In the genomic region with DNA sequence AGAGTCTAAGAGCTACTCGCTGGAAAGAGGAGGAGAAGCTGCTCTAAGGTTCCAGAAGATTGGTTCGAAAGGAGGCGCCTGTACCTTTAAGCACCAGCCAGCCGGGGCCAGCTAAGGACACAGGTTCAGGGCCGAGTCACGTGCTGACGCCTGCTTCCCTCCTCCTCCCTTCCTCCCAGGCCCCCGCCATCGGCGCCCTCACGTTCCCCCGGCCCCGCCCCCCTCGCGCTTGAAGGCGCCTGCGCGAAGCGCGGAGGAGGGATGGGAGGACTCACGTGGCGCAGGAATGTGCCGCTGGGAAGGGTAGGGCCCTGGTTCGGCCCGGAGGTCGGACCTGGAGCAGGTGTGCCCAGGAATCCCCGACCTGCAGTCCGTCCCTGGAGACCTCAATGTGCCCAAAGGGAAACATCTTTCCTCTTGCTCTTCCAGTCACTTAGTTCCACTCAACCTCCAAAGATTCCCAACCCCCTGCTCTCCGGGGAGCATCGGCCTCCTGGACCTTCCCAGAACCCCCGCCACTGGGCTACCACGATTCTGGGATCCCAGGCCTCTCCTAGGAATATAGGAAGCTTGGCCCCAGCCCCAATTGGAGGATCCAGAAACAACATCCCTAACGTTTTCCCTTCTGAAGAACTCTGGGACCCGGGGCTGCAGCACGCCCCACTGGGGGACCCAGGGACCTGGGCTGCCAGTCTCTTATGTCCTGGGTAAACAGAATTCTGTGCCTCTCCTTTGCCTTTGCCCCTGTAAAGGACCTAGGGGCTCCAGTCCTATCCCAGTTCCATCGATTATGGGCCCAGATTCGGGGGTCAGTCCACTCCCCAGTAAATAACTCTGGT, we compare ENCODE assay signal across 1 cellular context.
TF ChIP-seq lines count a peak whose summit lies in the region.

No MANE protein-coding gene starts in this region.

TF ChIP-seq in HepG2, 621 proteins besides CTCF, POLR2A, EP300 and RAD21 (continued from another document and continues in another):
- no peak for TF ChIP-seq ZNF333 (CRISPR knock-in tag; IDR thresholded peaks at IDR 0.05; ENCODE audit: borderline replicate concordance)
- 0 out of 2 replicates have a peak, but pooled peaks have one; percentile 30 for TF ChIP-seq SNAPC2 (CRISPR knock-in tag; IDR thresholded peaks at IDR 0.05)
- no peak; the same call in 1 of the 2 replicates for TF ChIP-seq ZSCAN9 (CRISPR knock-in tag; IDR thresholded peaks at IDR 0.05; ENCODE audit: borderline replicate concordance)
- no peak for TF ChIP-seq ZNF724P (CRISPR knock-in tag; IDR thresholded peaks at IDR 0.05; ENCODE audit: borderline replicate concordance)
- no peak for TF ChIP-seq ZFP1 (CRISPR knock-in tag; IDR thresholded peaks at IDR 0.05)
- TF ChIP-seq, protein P1, sequence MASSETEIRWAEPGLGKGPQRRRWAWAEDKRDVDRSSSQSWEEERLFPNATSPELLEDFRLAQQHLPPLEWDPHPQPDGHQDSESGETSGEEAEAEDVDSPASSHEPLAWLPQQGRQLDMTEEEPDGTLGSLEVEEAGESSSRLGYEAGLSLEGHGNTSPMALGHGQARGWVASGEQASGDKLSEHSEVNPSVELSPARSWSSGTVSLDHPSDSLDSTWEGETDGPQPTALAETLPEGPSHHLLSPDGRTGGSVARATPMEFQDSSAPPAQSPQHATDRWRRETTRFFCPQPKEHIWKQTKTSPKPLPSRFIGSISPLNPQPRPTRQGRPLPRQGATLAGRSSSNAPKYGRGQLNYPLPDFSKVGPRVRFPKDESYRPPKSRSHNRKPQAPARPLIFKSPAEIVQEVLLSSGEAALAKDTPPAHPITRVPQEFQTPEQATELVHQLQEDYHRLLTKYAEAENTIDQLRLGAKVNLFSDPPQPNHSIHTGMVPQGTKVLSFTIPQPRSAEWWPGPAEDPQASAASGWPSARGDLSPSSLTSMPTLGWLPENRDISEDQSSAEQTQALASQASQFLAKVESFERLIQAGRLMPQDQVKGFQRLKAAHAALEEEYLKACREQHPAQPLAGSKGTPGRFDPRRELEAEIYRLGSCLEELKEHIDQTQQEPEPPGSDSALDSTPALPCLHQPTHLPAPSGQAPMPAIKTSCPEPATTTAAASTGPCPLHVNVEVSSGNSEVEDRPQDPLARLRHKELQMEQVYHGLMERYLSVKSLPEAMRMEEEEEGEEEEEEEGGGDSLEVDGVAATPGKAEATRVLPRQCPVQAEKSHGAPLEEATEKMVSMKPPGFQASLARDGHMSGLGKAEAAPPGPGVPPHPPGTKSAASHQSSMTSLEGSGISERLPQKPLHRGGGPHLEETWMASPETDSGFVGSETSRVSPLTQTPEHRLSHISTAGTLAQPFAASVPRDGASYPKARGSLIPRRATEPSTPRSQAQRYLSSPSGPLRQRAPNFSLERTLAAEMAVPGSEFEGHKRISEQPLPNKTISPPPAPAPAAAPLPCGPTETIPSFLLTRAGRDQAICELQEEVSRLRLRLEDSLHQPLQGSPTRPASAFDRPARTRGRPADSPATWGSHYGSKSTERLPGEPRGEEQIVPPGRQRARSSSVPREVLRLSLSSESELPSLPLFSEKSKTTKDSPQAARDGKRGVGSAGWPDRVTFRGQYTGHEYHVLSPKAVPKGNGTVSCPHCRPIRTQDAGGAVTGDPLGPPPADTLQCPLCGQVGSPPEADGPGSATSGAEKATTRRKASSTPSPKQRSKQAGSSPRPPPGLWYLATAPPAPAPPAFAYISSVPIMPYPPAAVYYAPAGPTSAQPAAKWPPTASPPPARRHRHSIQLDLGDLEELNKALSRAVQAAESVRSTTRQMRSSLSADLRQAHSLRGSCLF (CRISPR knock-in tag; IDR thresholded peaks at IDR 0.05; ENCODE audit: borderline replicate concordance), result no peak
- no peak for TF ChIP-seq ZNF660 (CRISPR knock-in tag; IDR thresholded peaks at IDR 0.05; ENCODE audit: borderline replicate concordance, low read depth)
- TF ChIP-seq IKZF1 (IDR thresholded peaks at IDR 0.05), result no peak
- no peak for TF ChIP-seq KLF13 (CRISPR knock-in tag; IDR thresholded peaks at IDR 0.05)
- TF ChIP-seq, protein P2, sequence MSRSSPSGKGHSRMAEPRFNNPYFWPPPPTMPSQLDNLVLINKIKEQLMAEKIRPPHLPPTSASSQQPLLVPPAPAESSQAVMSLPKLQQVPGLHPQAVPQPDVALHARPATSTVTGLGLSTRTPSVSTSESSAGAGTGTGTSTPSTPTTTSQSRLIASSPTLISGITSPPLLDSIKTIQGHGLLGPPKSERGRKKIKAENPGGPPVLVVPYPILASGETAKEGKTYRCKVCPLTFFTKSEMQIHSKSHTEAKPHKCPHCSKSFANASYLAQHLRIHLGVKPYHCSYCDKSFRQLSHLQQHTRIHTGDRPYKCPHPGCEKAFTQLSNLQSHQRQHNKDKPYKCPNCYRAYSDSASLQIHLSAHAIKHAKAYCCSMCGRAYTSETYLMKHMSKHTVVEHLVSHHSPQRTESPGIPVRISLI (CRISPR knock-in tag; IDR thresholded peaks at IDR 0.05; ENCODE audit: borderline replicate concordance), result no peak
- peak; percentile 84; the same call in 1 of the 2 replicates for TF ChIP-seq ZC3H4 (CRISPR knock-in tag; IDR thresholded peaks at IDR 0.05; ENCODE audit: borderline replicate concordance)
- peak; percentile 65; the same call in 1 of the 2 replicates for TF ChIP-seq ZSCAN22 (CRISPR knock-in tag; IDR thresholded peaks at IDR 0.05)
- no peak; the same call in 1 of the 2 replicates for TF ChIP-seq PHF8 (CRISPR knock-in tag; IDR thresholded peaks at IDR 0.05)
- no peak for TF ChIP-seq ZNF558 (CRISPR knock-in tag; IDR thresholded peaks at IDR 0.05; ENCODE audit: borderline replicate concordance)
- TF ChIP-seq ZNF615 (CRISPR knock-in tag; IDR thresholded peaks at IDR 0.05; ENCODE audit: borderline replicate concordance), result no peak
- TF ChIP-seq, protein P3, sequence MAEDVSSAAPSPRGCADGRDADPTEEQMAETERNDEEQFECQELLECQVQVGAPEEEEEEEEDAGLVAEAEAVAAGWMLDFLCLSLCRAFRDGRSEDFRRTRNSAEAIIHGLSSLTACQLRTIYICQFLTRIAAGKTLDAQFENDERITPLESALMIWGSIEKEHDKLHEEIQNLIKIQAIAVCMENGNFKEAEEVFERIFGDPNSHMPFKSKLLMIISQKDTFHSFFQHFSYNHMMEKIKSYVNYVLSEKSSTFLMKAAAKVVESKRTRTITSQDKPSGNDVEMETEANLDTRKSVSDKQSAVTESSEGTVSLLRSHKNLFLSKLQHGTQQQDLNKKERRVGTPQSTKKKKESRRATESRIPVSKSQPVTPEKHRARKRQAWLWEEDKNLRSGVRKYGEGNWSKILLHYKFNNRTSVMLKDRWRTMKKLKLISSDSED (CRISPR knock-in tag; IDR thresholded peaks at IDR 0.05), result no peak
- TF ChIP-seq GPN1 (CRISPR knock-in tag; IDR thresholded peaks at IDR 0.05; ENCODE audit: borderline replicate concordance), result no peak
- TF ChIP-seq GATAD2A (CRISPR knock-in tag; IDR thresholded peaks at IDR 0.05), result peak; percentile 51
- TF ChIP-seq, protein P4, sequence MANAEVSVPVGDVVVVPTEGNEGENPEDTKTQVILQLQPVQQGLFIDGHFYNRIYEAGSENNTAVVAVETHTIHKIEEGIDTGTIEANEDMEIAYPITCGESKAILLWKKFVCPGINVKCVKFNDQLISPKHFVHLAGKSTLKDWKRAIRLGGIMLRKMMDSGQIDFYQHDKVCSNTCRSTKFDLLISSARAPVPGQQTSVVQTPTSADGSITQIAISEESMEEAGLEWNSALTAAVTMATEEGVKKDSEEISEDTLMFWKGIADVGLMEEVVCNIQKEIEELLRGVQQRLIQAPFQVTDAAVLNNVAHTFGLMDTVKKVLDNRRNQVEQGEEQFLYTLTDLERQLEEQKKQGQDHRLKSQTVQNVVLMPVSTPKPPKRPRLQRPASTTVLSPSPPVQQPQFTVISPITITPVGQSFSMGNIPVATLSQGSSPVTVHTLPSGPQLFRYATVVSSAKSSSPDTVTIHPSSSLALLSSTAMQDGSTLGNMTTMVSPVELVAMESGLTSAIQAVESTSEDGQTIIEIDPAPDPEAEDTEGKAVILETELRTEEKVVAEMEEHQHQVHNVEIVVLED (CRISPR knock-in tag; IDR thresholded peaks at IDR 0.05; ENCODE audit: borderline replicate concordance), result peak; percentile 78
- TF ChIP-seq, protein P5, sequence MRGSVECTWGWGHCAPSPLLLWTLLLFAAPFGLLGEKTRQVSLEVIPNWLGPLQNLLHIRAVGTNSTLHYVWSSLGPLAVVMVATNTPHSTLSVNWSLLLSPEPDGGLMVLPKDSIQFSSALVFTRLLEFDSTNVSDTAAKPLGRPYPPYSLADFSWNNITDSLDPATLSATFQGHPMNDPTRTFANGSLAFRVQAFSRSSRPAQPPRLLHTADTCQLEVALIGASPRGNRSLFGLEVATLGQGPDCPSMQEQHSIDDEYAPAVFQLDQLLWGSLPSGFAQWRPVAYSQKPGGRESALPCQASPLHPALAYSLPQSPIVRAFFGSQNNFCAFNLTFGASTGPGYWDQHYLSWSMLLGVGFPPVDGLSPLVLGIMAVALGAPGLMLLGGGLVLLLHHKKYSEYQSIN (CRISPR knock-in tag; IDR thresholded peaks at IDR 0.05; ENCODE audit: borderline replicate concordance), result no peak
- TF ChIP-seq ZFP36L2 (CRISPR knock-in tag; IDR thresholded peaks at IDR 0.05), result no peak
- TF ChIP-seq RBFOX2 (IDR thresholded peaks at IDR 0.05; ENCODE audit: low read depth, low read length), result peak; percentile 84
- TF ChIP-seq HMG20A (CRISPR knock-in tag; IDR thresholded peaks at IDR 0.05; ENCODE audit: borderline replicate concordance), result 0 out of 2 replicates have a peak, but pooled peaks have one; percentile 14
- no peak for TF ChIP-seq NFE2L1 (CRISPR knock-in tag; IDR thresholded peaks at IDR 0.05; ENCODE audit: borderline replicate concordance)
- no peak for TF ChIP-seq ZNF337 (CRISPR knock-in tag; IDR thresholded peaks at IDR 0.05; ENCODE audit: borderline replicate concordance, low read depth)
- no peak for TF ChIP-seq ZNF777 (CRISPR knock-in tag; IDR thresholded peaks at IDR 0.05)
- no peak for TF ChIP-seq U2AF1 (optimal IDR thresholded peaks at IDR 0.05; ENCODE audit: low read depth, low read length)
- no peak for TF ChIP-seq NFKBIZ (CRISPR knock-in tag; IDR thresholded peaks at IDR 0.05)
- TF ChIP-seq, protein P6, sequence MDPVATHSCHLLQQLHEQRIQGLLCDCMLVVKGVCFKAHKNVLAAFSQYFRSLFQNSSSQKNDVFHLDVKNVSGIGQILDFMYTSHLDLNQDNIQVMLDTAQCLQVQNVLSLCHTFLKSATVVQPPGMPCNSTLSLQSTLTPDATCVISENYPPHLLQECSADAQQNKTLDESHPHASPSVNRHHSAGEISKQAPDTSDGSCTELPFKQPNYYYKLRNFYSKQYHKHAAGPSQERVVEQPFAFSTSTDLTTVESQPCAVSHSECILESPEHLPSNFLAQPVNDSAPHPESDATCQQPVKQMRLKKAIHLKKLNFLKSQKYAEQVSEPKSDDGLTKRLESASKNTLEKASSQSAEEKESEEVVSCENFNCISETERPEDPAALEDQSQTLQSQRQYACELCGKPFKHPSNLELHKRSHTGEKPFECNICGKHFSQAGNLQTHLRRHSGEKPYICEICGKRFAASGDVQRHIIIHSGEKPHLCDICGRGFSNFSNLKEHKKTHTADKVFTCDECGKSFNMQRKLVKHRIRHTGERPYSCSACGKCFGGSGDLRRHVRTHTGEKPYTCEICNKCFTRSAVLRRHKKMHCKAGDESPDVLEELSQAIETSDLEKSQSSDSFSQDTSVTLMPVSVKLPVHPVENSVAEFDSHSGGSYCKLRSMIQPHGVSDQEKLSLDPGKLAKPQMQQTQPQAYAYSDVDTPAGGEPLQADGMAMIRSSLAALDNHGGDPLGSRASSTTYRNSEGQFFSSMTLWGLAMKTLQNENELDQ (CRISPR knock-in tag; IDR thresholded peaks at IDR 0.05; ENCODE audit: borderline replicate concordance), result no peak
- TF ChIP-seq CREM (IDR thresholded peaks at IDR 0.05), result no peak
- no peak for TF ChIP-seq CREM (CRISPR knock-in tag; IDR thresholded peaks at IDR 0.05)
- TF ChIP-seq BRCA1 (CRISPR knock-in tag; IDR thresholded peaks at IDR 0.05), result no peak
- TF ChIP-seq, protein P7, sequence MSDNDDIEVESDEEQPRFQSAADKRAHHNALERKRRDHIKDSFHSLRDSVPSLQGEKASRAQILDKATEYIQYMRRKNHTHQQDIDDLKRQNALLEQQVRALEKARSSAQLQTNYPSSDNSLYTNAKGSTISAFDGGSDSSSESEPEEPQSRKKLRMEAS (IDR thresholded peaks at IDR 0.05), result peak; percentile 96
- TF ChIP-seq, protein P8, sequence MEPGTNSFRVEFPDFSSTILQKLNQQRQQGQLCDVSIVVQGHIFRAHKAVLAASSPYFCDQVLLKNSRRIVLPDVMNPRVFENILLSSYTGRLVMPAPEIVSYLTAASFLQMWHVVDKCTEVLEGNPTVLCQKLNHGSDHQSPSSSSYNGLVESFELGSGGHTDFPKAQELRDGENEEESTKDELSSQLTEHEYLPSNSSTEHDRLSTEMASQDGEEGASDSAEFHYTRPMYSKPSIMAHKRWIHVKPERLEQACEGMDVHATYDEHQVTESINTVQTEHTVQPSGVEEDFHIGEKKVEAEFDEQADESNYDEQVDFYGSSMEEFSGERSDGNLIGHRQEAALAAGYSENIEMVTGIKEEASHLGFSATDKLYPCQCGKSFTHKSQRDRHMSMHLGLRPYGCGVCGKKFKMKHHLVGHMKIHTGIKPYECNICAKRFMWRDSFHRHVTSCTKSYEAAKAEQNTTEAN (CRISPR knock-in tag; conservative IDR thresholded peaks at IDR 0.05), result no peak; the same call in 1 of the 2 replicates
- TF ChIP-seq XBP1 (CRISPR knock-in tag; IDR thresholded peaks at IDR 0.05), result no peak
- no peak for TF ChIP-seq ZNF629 (CRISPR knock-in tag; conservative IDR thresholded peaks at IDR 0.05)
- TF ChIP-seq FLYWCH1 (CRISPR knock-in tag; IDR thresholded peaks at IDR 0.05), result no peak
- peak; percentile 81; the same call in 1 of the 2 replicates for TF ChIP-seq NCOA1 (CRISPR knock-in tag; IDR thresholded peaks at IDR 0.05)
- TF ChIP-seq HOXA7 (CRISPR knock-in tag; IDR thresholded peaks at IDR 0.05), result no peak
- TF ChIP-seq RFX5 (IDR thresholded peaks at IDR 0.05; ENCODE audit: low read depth, low read length), result no peak; the same call in 1 of the 2 replicates
- TF ChIP-seq SMARCC2 (IDR thresholded peaks at IDR 0.05), result no peak
- TF ChIP-seq HNF4A (CRISPR knock-in tag; IDR thresholded peaks at IDR 0.05), result peak; percentile 39
- TF ChIP-seq, protein P9, sequence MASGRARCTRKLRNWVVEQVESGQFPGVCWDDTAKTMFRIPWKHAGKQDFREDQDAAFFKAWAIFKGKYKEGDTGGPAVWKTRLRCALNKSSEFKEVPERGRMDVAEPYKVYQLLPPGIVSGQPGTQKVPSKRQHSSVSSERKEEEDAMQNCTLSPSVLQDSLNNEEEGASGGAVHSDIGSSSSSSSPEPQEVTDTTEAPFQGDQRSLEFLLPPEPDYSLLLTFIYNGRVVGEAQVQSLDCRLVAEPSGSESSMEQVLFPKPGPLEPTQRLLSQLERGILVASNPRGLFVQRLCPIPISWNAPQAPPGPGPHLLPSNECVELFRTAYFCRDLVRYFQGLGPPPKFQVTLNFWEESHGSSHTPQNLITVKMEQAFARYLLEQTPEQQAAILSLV (CRISPR knock-in tag; IDR thresholded peaks at IDR 0.05; ENCODE audit: borderline replicate concordance), result no peak
